8 cellular contexts compared by ENCODE assay signal in the genomic region with DNA sequence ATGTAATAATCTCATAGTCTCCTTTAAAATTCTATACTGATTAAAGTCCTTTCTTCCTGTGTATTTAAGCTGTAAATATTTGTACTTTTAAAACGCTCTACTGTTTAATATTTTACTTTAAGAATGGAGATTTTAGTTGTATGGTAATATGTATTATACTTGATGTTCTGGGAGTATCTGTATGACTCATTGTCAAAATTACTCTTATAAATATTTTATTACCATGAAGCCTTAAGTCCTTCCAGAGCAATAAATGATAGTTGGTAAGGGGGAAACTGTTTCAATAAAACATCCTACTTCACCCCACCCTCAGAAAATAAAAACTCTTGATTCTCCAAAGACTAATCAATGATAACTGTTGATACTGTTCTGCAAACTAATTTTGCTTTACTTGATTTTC. TPM values are rescaled to one million over a fixed set of nuclear protein-coding genes. Genes with fewer than 3 reads are reported as not detected.
DNase-seq lines count a peak whose midpoint lies in the region; TF ChIP-seq lines count a peak whose summit lies in the region.
"Had no signal": no experiment of that assay in that cellular context is flagged by ENCODE, and none has a peak within 500 bp of the region (broad histone marks: within the 10 kb centered on the region; RNA-seq: fewer than 3 reads in every experiment).

No MANE protein-coding gene starts in this region.

- H3K4me2 ChIP-seq in Loucy (ENCODE audit: low read depth, low read length, poor library complexity, severe bottlenecking) = peak overlapping the region; percentile 72
- H3K4me2 ChIP-seq in mammary epithelial cell (ENCODE audit: insufficient read depth, low read depth, low read length) = peak overlapping the region; percentile 53
- H3K4me2 ChIP-seq in mesenchymal stem cell (ENCODE audit: low read length, poor library complexity, severe bottlenecking) = no peak overlapping the region

- no peak overlapping the region for H4K91ac ChIP-seq in mesenchymal stem cell (ENCODE audit: low read length)

- no peak overlapping the region for H2BK12ac ChIP-seq in mesenchymal stem cell (ENCODE audit: low read length in 2 of 2)

- H3K79me1 ChIP-seq in mesenchymal stem cell (replicated peaks; ENCODE audit: low read length, poor library complexity, severe bottlenecking) = peaks cover 10% of the 10 kb centered on the region

- BruUV-seq in mammary epithelial cell (replicated peaks; lab: Mats Ljungman, UMichigan) = no TSS peak

- peaks cover 31% of the 10 kb centered on the region for H3K4me1 ChIP-seq in Loucy (ENCODE audit: insufficient read depth, low read length, poor library complexity, severe bottlenecking)
- peaks cover 4% of the 10 kb centered on the region for H3K4me1 ChIP-seq in mammary epithelial cell (ENCODE audit: insufficient read depth, low read length)
- no peaks in the 10 kb centered on the region for H3K4me1 ChIP-seq in mesenchymal stem cell (ENCODE audit: control insufficient read depth, insufficient read depth, low read depth, low read length)

- H3K27ac ChIP-seq in mammary epithelial cell (ENCODE audit: insufficient read depth, low read depth, low read length) (no peak overlapping the region), mesenchymal stem cell (ENCODE audit: low read length, poor library complexity, severe bottlenecking) (no peak overlapping the region), substantia nigra (ENCODE audit: low read depth, low read length, poor library complexity, severe bottlenecking) (peak overlapping the region; percentile 63)

- dilution Hi-C loops in mammary epithelial cell (cut with HindIII; ENCODE audit: low sequenced_read_pairs) = no loop called here

- no peak overlapping the region for H3K23ac ChIP-seq in mesenchymal stem cell (ENCODE audit: low read length in 2 of 2)

- no peaks in the 10 kb centered on the region for H3F3A ChIP-seq in Loucy (ENCODE audit: low read depth)

- no peak overlapping the region for H3K14ac ChIP-seq in mesenchymal stem cell (ENCODE audit: low read length in 2 of 2)

- H3K27me3 ChIP-seq in Loucy (ENCODE audit: insufficient read depth, low read length, poor library complexity, severe bottlenecking) (no peaks in the 10 kb centered on the region), mammary epithelial cell (ENCODE audit: insufficient read depth, low read length) (peaks cover 4% of the 10 kb centered on the region), mesenchymal stem cell (ENCODE audit: control insufficient read depth in 1 of 2, insufficient read depth in 1 of 2, low read length in 2 of 2) (no peaks in the 10 kb centered on the region)

- H3K36me3 ChIP-seq in Loucy (ENCODE audit: insufficient read depth, low read length) (no peaks in the 10 kb centered on the region), mammary epithelial cell (ENCODE audit: insufficient read depth, low read length) (no peaks in the 10 kb centered on the region), mesenchymal stem cell (ENCODE audit: control insufficient read depth in 1 of 2, insufficient read depth in 2 of 2, low read depth in 1 of 2, low read length in 2 of 2) (no peaks in the 10 kb centered on the region)

- CTCF ChIA-PET in mammary epithelial cell (lab: Charles Lee; ENCODE audit: low non-redundant PET) = interaction anchor here (0.6 kb wide), 3 partner anchors 101 to 147 kb away, joined by 3 to 5 read pairs (median 4); no protein-coding TSS in a partner anchor

- no peak overlapping the region for H3K18ac ChIP-seq in mesenchymal stem cell (ENCODE audit: low read depth in 1 of 2, low read length in 2 of 2)

- H2BK120ac ChIP-seq in mesenchymal stem cell (ENCODE audit: low read depth, low read length) = no peak overlapping the region

- in situ Hi-C loops in mammary epithelial cell (cut with MboI; ENCODE audit: low sequenced_read_pairs in 2 of 2) = loop anchor here in 1 of 2 donors (10.0 kb wide), 1 partner anchor 149 kb away; no protein-coding TSS in a partner anchor

- intact Hi-C loops in mammary epithelial cell (cut with micrococcal nuclease) = loop anchor here (1.0 kb wide), 6 partner anchors 148 to 1567 kb away; no protein-coding TSS in a partner anchor

- no peaks in the 10 kb centered on the region for H4K20me1 ChIP-seq in Loucy (ENCODE audit: insufficient read depth, low read length, poor library complexity, severe bottlenecking)
- H4K20me1 ChIP-seq in mammary epithelial cell (ENCODE audit: insufficient read depth, low read length) = no peaks in the 10 kb centered on the region

- H3K79me2 ChIP-seq in Loucy (ENCODE audit: insufficient read depth, low read length) (no peaks in the 10 kb centered on the region), mammary epithelial cell (ENCODE audit: insufficient read depth, low read length) (no peaks in the 10 kb centered on the region)

- 95% methylated on average over 1 of the region's 1 CpG for WGBS in mammary epithelial cell (ENCODE audit: low coverage, missing lambda C conversion rate)
- no CpG with 5 or more reads among the region's 1 CpG for WGBS in mesenchymal stem cell

- H4K8ac ChIP-seq in mesenchymal stem cell (ENCODE audit: low read length) = no peak overlapping the region

- H2AFZ ChIP-seq in Loucy (ENCODE audit: low read length) (no peak overlapping the region), mammary epithelial cell (ENCODE audit: low read depth, low read length) (no peak overlapping the region), mesenchymal stem cell (ENCODE audit: low read depth, low read length) (no peak overlapping the region)

- DNase-seq in mammary epithelial cell (no peak), mesenchymal stem cell (no peak), substantia nigra (lab: John Stamatoyannopoulos, UW) (no peak), middle frontal gyrus (ENCODE audit: extremely low spot score, low spot score) (no peak), NCI-H2196 (lab: John Stamatoyannopoulos, UW; ENCODE audit: unreplicated experiment) (no peak), COR-L47 (lab: John Stamatoyannopoulos, UW) (no peak)
- DNase-seq: activated effector memory CD4-positive, alpha-beta T cell treated with Interleukin-2 at 50 U/mL for 16 hours had no signal

- H3K9me3 ChIP-seq in Loucy (ENCODE audit: insufficient read depth, low read depth, low read length) (no peaks in the 10 kb centered on the region), mammary epithelial cell (replicated peaks; ENCODE audit: insufficient read depth, low read length) (no peaks in the 10 kb centered on the region), mesenchymal stem cell (ENCODE audit: control insufficient read depth, low read length) (no peaks in the 10 kb centered on the region)

- no peaks in the 10 kb centered on the region for H3K9me2 ChIP-seq in Loucy (replicated peaks; ENCODE audit: low read depth, low read length)

- H2AK5ac ChIP-seq in mesenchymal stem cell (ENCODE audit: low read length, severe bottlenecking) = no peak overlapping the region

- H2BK15ac ChIP-seq in mesenchymal stem cell (ENCODE audit: low read depth, poor library complexity, severe bottlenecking) = no peak overlapping the region

- no peak overlapping the region for H2BK5ac ChIP-seq in mesenchymal stem cell (ENCODE audit: low read depth, low read length, poor library complexity, severe bottlenecking)

- H3K4me3 ChIP-seq in Loucy (ENCODE audit: low read length, poor library complexity, severe bottlenecking) (peak overlapping the region; percentile 52), mammary epithelial cell (replicated peaks in 1 of 3; ENCODE audit: insufficient read depth in 1 of 3, low read depth in 2 of 3, low read length in 3 of 3) (no peak overlapping the region), mesenchymal stem cell (ENCODE audit: insufficient read depth in 1 of 2, low read depth in 1 of 2, low read length in 2 of 2) (peak overlapping the region in 1 of 2 experiments; percentile 43)

- no peak overlapping the region for H3K4ac ChIP-seq in mesenchymal stem cell (ENCODE audit: low read depth in 1 of 2, low read length in 2 of 2)

- peak overlapping the region; percentile 33 for H3K9ac ChIP-seq in Loucy (ENCODE audit: low read depth, low read length, poor library complexity, severe bottlenecking)
- H3K9ac ChIP-seq in mammary epithelial cell (ENCODE audit: insufficient read depth, low read length) = no peak overlapping the region
- peak overlapping the region; percentile 69 for H3K9ac ChIP-seq in mesenchymal stem cell (ENCODE audit: low read length)

- TF ChIP-seq CTCF in Loucy (conservative IDR thresholded peaks at IDR 0.05; ENCODE audit: low read length) (no peak), mammary epithelial cell (conservative IDR thresholded peaks at IDR 0.05 in 1 of 2, IDR thresholded peaks at IDR 0.05 in 1 of 2; ENCODE audit: extremely low read depth in 1 of 2, insufficient read depth in 1 of 2, low read depth in 1 of 2, low read length in 2 of 2) (no peak)

RNA-seq across cellular contexts. Expression of a gene that starts 6.4 kb away (rescaled TPM):
- total RNA-seq in mammary epithelial cell = 1 to 10 TPM in 1 of 2 donors, under 1 TPM in 1; 0.28 to 3.0 TPM
- 0.26 TPM for polyA plus RNA-seq in mammary epithelial cell
- polyA minus RNA-seq in mammary epithelial cell = 3.3 TPM
- 3.8 TPM for polyA plus RNA-seq in mesenchymal stem cell (2013, experiment 1 of 2)
- 4.1 TPM for polyA plus RNA-seq in mesenchymal stem cell (2013, experiment 2 of 2)
